Comparison of ENCODE assay signal across 8 cellular contexts in the genomic region with DNA sequence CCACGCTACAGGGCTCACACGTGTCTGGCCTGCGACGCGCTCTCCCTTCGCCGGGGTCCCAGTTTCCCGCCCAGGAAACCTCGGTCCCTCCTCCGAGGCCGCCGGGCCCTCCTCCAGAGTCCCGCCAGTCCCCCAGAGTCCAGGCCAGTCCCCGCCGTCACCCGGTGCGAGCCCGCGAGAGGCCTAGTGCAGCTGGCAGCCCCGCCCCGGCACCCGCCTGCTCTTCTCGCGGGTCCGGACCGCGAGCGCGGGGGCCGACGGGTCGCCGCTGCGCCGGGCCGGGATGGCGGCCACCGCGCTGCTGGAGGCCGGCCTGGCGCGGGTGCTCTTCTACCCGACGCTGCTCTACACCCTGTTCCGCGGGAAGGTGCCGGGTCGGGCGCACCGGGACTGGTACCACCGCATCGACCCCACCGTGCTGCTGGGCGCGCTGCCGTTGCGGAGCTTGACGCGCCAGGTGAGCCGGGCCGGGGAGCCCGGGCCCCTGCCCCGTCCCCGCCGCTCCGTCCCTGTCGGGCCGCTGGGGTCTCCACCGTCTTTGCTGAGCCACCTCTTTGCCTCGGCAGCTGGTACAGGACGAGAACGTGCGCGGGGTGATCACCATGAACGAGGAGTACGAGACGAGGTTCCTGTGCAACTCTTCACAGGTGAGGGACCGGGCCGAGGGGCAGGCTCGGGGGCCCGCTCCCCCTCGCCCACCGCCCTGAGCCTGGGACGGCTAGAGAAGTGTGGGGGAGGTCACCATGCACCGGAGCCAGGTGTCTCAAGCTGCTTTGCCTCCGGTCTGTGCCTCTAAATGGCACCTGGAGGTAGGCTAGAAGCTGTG. TPM values are rescaled to one million over a fixed set of nuclear protein-coding genes. Genes with fewer than 3 reads are reported as not detected.
A peak's percentile ranks its signal among the peaks of the same experiment; 100 is the strongest.
DNase-seq lines count a peak whose midpoint lies in the region; ATAC-seq and TF ChIP-seq lines count a peak whose summit lies in the region.

A gene with protein sequence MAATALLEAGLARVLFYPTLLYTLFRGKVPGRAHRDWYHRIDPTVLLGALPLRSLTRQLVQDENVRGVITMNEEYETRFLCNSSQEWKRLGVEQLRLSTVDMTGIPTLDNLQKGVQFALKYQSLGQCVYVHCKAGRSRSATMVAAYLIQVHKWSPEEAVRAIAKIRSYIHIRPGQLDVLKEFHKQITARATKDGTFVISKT (plus strand): TSS at position 260 of the 826 bp plus-strand sequence. CDS start 24 bp downstream, at position 284.

- peak; percentile 95 for ATAC-seq in GM21619 (IDR thresholded peaks at IDR 0.05; ENCODE audit: unreplicated experiment)
- ATAC-seq in right cardiac atrium: peak; percentile 95 to 96

- DNase-seq in ELF-1 (ENCODE audit: low read depth, low spot score) (peak; percentile 65), KG1 (lab: John Stamatoyannopoulos, UW) (peak; percentile 45), adrenal gland (peak; percentile 70 to 84 (median 81)), right cardiac atrium (peak; percentile 82 to 93 (median 91)), renal cortical epithelial cell (ENCODE audit: low read depth) (no peak), NCI-H510A (lab: John Stamatoyannopoulos, UW) (no peak)

- H3K9me3 ChIP-seq in adrenal gland (replicated peaks in 1 of 3): no peaks in the 10 kb centered on the region
- no peaks in the 10 kb centered on the region for H3K9me3 ChIP-seq in right cardiac atrium (ENCODE audit: control insufficient read depth, low read length)

- TF ChIP-seq CTCF in adrenal gland (IDR thresholded peaks at IDR 0.05): no peak

- TF ChIP-seq POLR2A in adrenal gland (IDR thresholded peaks at IDR 0.05): peak; percentile 76 to 78

- H3K4me3 ChIP-seq in adrenal gland: peak within 1 kb of the TSS; percentile 69 to 99 (median 98)
- peak within 1 kb of the TSS; percentile 57 for H3K4me3 ChIP-seq in right cardiac atrium (ENCODE audit: low read length)

- H3K4me1 ChIP-seq in adrenal gland (replicated peaks in 1 of 2) (peaks cover 0 to 18% of the 10 kb centered on the region in 2 donors), right cardiac atrium (ENCODE audit: control insufficient read depth, insufficient read depth, low read length) (no peaks in the 10 kb centered on the region)

- H3K27ac ChIP-seq in adrenal gland (peak within 1 kb of the TSS in 4 of 5 donors; percentile 73 to 88 (median 80)), right cardiac atrium (ENCODE audit: low read length) (peak within 1 kb of the TSS; percentile 4)

- H3K27me3 ChIP-seq in adrenal gland (no peaks in the 10 kb centered on the region), right cardiac atrium (ENCODE audit: control insufficient read depth, insufficient read depth) (no peaks in the 10 kb centered on the region)

- intact Hi-C loops in T-helper 1 cell treated with Interleukin-12 subunit alpha and Interleukin-12 subunit beta and Interleukin-4 antibody, amounts not matched to agents 30 ng/mL and 1 ng/mL, for 36 hours (cut with micrococcal nuclease): loop anchor here (1.0 kb wide), 3 partner anchors 12 to 77 kb away; a partner anchor contains a TSS
- intact Hi-C loops in adrenal gland (cut with DNase I): no loop called here
- intact Hi-C loops in right cardiac atrium (cut with DNase I): no loop called here

- peaks cover 0 to 5% of the 10 kb centered on the region in 2 donors for H3K36me3 ChIP-seq in adrenal gland (replicated peaks in 1 of 2)

- WGBS in adrenal gland, 4 donors: 0 to 2% (median 1%) methylated on average over 7 to 86 of the region's 86 CpGs
- WGBS in right cardiac atrium: under 1% methylated on average over 86 of the region's 86 CpGs

RNA-seq across cellular contexts. Expression of the gene that starts here (rescaled TPM):
- 38.0 and 41.5 TPM in 2 replicates for total RNA-seq in T-helper 1 cell treated with Interleukin-12 subunit alpha and Interleukin-12 subunit beta and Interleukin-4 antibody, amounts not matched to agents 30 ng/mL and 1 ng/mL, for 36 hours
- total RNA-seq in adrenal gland: 100 to 1,000 TPM in 4 of 8 donors, 10 to 100 TPM in 4; 52.1 to 180 (median 112) TPM
- 100 to 1,000 TPM in 1 of 3 donors, 10 to 100 TPM in 2; 57.2 to 101 (median 86.2) TPM for polyA plus RNA-seq in adrenal gland
- 10 to 100 TPM; 13.9 to 17.2 (median 15.3) TPM for total RNA-seq in right cardiac atrium
- 22.5 TPM for polyA plus RNA-seq in right cardiac atrium
- 94.0 and 135 TPM in 2 replicates for total RNA-seq in renal cortical epithelial cell

Comparison
In these comparisons a context has a peak if more than half of its experiments do, and no peak if none do; other contexts are left out.
1. DNase-seq: peak in ELF-1 (single experiment), KG1 (single experiment), adrenal gland (7 of 7) and right cardiac atrium (3 of 3); none in renal cortical epithelial cell (single experiment) and NCI-H510A (single experiment).